ENCODE assay signal across 12 cellular contexts in the genomic region with DNA sequence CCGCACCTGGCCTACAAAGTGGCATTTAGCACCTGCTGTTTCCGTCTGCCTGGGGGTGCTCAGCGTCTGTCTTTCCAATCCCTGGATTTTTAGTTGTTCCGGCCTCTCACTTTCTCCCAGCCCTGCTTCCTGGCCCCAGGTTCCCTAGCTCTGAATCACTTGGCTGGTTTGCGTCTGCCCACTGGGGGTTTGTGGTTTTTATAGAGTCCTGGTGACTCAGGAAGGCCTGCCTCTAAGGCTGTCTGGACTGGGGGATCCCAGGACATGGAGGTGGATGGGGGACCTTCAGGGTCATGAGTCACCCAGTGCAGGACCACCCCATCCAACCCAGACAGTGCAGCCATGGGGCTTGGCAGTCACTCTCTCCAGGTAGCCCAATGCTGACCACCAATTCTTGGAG. TPM values are rescaled to one million over a fixed set of nuclear protein-coding genes. Genes with fewer than 3 reads are reported as not detected.
DNase-seq lines count a peak whose midpoint lies in the region; ATAC-seq, FAIRE-seq and TF ChIP-seq lines count a peak whose summit lies in the region.
"Had no signal": no experiment of that assay in that cellular context is flagged by ENCODE, and none has a peak within 500 bp of the region (broad histone marks: within the 10 kb centered on the region; RNA-seq: fewer than 3 reads in every experiment).

No MANE protein-coding gene starts in this region.

- H3K4me3 ChIP-seq in heart right ventricle = no peak overlapping the region

- no peaks in the 10 kb centered on the region for H3K27me3 Mint-ChIP-seq in activated naive CD8-positive, alpha-beta T cell treated with anti-CD3 and anti-CD28 coated beads for 36 hours
- H3K27me3 Mint-ChIP-seq: activated CD4-positive, alpha-beta memory T cell treated with anti-CD3 and anti-CD28 coated beads for 36 hours; CD4-positive, alpha-beta memory T cell had no signal

- 80 to 92% methylated on average over 5 of the region's 5 CpGs for WGBS in heart right ventricle, 2 donors

- peaks cover 0 to 21% (median 0%) of the 10 kb centered on the region in 9 donors for H3K36me3 ChIP-seq in heart right ventricle

- H3K4me1 Mint-ChIP-seq in activated naive CD8-positive, alpha-beta T cell treated with anti-CD3 and anti-CD28 coated beads for 36 hours = no peaks in the 10 kb centered on the region

- TF ChIP-seq CTCF in heart right ventricle (IDR thresholded peaks at IDR 0.05) = no peak

- H3K27ac ChIP-seq in heart right ventricle = no peak overlapping the region

- no peaks in the 10 kb centered on the region for H3K9me3 ChIP-seq in heart right ventricle

- peak in 1 of 2 donors; percentile 32 for DNase-seq in heart right ventricle
- DNase-seq in Right ventricle myocardium superior = no peak
- no peak for DNase-seq in activated naive CD8-positive, alpha-beta T cell treated with anti-CD3 and anti-CD28 coated beads for 36 hours
- DNase-seq in glomerular visceral epithelial cell (ENCODE audit: extremely low spot score) = peak; percentile 93
- DNase-seq in urothelium cell line (ENCODE audit: low spot score) = peak; percentile 94
- DNase-seq in DMS153 (lab: John Stamatoyannopoulos, UW) = no peak
- DNase-seq: activated CD4-positive, alpha-beta memory T cell treated with anti-CD3 and anti-CD28 coated beads for 36 hours; CD4-positive, alpha-beta memory T cell; NCI-H748 treated with DMSO at 0.1 percent for 48 hours; nucleus accumbens had no signal

- no peak overlapping the region for H3K4me3 Mint-ChIP-seq in activated naive CD8-positive, alpha-beta T cell treated with anti-CD3 and anti-CD28 coated beads for 36 hours
- H3K4me3 Mint-ChIP-seq: activated CD4-positive, alpha-beta memory T cell treated with anti-CD3 and anti-CD28 coated beads for 36 hours had no signal

- peak in 5 of 8 donors; percentile 18 to 66 (median 47) for ATAC-seq in heart right ventricle
- no peak for ATAC-seq in Right ventricle myocardium superior (ENCODE audit: poor library complexity)
- ATAC-seq in HG03025 (IDR thresholded peaks at IDR 0.05; ENCODE audit: low FRiP score, unreplicated experiment) = no peak
- no peak for ATAC-seq in GM21390 (IDR thresholded peaks at IDR 0.05; ENCODE audit: unreplicated experiment)

- H3K36me3 Mint-ChIP-seq in activated naive CD8-positive, alpha-beta T cell treated with anti-CD3 and anti-CD28 coated beads for 36 hours = peaks cover 6% of the 10 kb centered on the region

- peak; percentile 77 for FAIRE-seq in urothelium cell line (lab: Jason Lieb, UNC)

- intact Hi-C loops in heart right ventricle (cut with DNase I) (no loop called here), Right ventricle myocardium superior (cut with DNase I) (no loop called here)

- H3K4me1 ChIP-seq in heart right ventricle = peaks cover 0 to 26% (median 13%) of the 10 kb centered on the region in 9 donors

- H3K27me3 ChIP-seq in heart right ventricle = no peaks in the 10 kb centered on the region

- H3K9me3 Mint-ChIP-seq in activated naive CD8-positive, alpha-beta T cell treated with anti-CD3 and anti-CD28 coated beads for 36 hours = no peaks in the 10 kb centered on the region
- H3K9me3 Mint-ChIP-seq: activated CD4-positive, alpha-beta memory T cell treated with anti-CD3 and anti-CD28 coated beads for 36 hours had no signal

- H3K27ac Mint-ChIP-seq in activated naive CD8-positive, alpha-beta T cell treated with anti-CD3 and anti-CD28 coated beads for 36 hours = peak overlapping the region; percentile 16
- H3K27ac Mint-ChIP-seq: activated CD4-positive, alpha-beta memory T cell treated with anti-CD3 and anti-CD28 coated beads for 36 hours had no signal

RNA-seq across cellular contexts. Expression of gene MRPL37, which starts 53.5 kb away (rescaled TPM):
- total RNA-seq in heart right ventricle = 10 to 100 TPM; 82.2 to 97.4 (median 90.2) TPM
- polyA plus RNA-seq in heart right ventricle = 10 to 100 TPM; 33.0 to 75.2 TPM
- total RNA-seq in Right ventricle myocardium superior = 78.6 TPM
- 100 to 1,000 TPM; 206 to 216 TPM for total RNA-seq in activated naive CD8-positive, alpha-beta T cell treated with anti-CD3 and anti-CD28 coated beads for 36 hours

RNA-seq across cellular contexts. Expression of gene CYB5RL, which starts 53.6 kb away (rescaled TPM):
- total RNA-seq in heart right ventricle = 1 to 10 TPM; 3.2 to 8.3 (median 5.8) TPM
- polyA plus RNA-seq in heart right ventricle = 1 to 10 TPM in 1 of 2 donors, under 1 TPM in 1; 0.99 to 2.5 TPM
- 4.8 TPM for total RNA-seq in Right ventricle myocardium superior
- 10 to 100 TPM in 1 of 2 experiments, 1 to 10 TPM in 1; 9.1 to 10.6 TPM for total RNA-seq in activated naive CD8-positive, alpha-beta T cell treated with anti-CD3 and anti-CD28 coated beads for 36 hours

Comparison
In these comparisons a context has a peak if more than half of its experiments do, and no peak if none do; other contexts are left out.
1. ATAC-seq: peak in heart right ventricle (5 of 8); none in Right ventricle myocardium superior (single experiment), HG03025 (single experiment) and GM21390 (single experiment).
2. DNase-seq: peak in glomerular visceral epithelial cell (single experiment) and urothelium cell line (single experiment); none in Right ventricle myocardium superior (single experiment), activated naive CD8-positive, alpha-beta T cell treated with anti-CD3 and anti-CD28 coated beads for 36 hours (single experiment) and DMS153 (single experiment).